Comparison of ENCODE assay signal across 1 cellular context in the genomic region with DNA sequence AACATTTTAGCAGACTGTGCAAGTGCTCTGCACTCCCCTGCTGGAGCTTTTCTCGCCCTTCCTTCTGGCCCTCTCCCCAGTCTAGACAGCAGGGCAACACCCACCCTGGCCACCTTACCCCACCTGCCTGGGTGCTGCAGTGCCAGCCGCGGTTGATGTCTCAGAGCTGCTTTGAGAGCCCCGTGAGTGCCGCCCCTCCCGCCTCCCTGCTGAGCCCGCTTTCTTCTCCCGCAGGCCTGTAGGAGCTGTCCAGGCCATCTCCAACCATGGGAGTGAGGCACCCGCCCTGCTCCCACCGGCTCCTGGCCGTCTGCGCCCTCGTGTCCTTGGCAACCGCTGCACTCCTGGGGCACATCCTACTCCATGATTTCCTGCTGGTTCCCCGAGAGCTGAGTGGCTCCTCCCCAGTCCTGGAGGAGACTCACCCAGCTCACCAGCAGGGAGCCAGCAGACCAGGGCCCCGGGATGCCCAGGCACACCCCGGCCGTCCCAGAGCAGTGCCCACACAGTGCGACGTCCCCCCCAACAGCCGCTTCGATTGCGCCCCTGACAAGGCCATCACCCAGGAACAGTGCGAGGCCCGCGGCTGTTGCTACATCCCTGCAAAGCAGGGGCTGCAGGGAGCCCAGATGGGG.
TF ChIP-seq lines count a peak whose summit lies in the region.

No MANE protein-coding gene starts in this region.

TF ChIP-seq in HEK293, 187 proteins besides CTCF, POLR2A, EP300 and RAD21 (continued from another document):
- TF ChIP-seq, protein P1, sequence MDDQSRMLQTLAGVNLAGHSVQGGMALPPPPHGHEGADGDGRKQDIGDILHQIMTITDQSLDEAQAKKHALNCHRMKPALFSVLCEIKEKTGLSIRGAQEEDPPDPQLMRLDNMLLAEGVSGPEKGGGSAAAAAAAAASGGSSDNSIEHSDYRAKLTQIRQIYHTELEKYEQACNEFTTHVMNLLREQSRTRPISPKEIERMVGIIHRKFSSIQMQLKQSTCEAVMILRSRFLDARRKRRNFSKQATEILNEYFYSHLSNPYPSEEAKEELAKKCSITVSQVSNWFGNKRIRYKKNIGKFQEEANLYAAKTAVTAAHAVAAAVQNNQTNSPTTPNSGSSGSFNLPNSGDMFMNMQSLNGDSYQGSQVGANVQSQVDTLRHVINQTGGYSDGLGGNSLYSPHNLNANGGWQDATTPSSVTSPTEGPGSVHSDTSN (CRISPR knock-in tag; IDR thresholded peaks at IDR 0.05), result no peak
- TF ChIP-seq ZNF610 (tag by site-specific recombination; IDR thresholded peaks at IDR 0.05; ENCODE audit: borderline replicate concordance) (no peak), EGR2 (tag by site-specific recombination; IDR thresholded peaks at IDR 0.05; ENCODE audit: low read depth) (no peak), SCRT1 (tag by site-specific recombination; IDR thresholded peaks at IDR 0.05; ENCODE audit: borderline replicate concordance) (no peak), ZNF473 (tag by site-specific recombination; IDR thresholded peaks at IDR 0.05) (no peak), ZNF23 (tag by site-specific recombination; IDR thresholded peaks at IDR 0.05; ENCODE audit: borderline replicate concordance) (no peak), ZNF239 (tag by site-specific recombination; IDR thresholded peaks at IDR 0.05) (no peak), RBAK (tag by site-specific recombination; IDR thresholded peaks at IDR 0.05) (no peak), WT1 (tag by site-specific recombination; IDR thresholded peaks at IDR 0.05) (peak; percentile 13; the same call in 1 of the 2 replicates), ZNF776 (tag by site-specific recombination; IDR thresholded peaks at IDR 0.05; ENCODE audit: borderline replicate concordance) (no peak), KLF1 (tag by site-specific recombination; IDR thresholded peaks at IDR 0.05) (peak; percentile 54; the same call in 1 of the 2 replicates), ZNF221 (tag by site-specific recombination; IDR thresholded peaks at IDR 0.05; ENCODE audit: borderline replicate concordance) (no peak)
- TF ChIP-seq, protein P2, sequence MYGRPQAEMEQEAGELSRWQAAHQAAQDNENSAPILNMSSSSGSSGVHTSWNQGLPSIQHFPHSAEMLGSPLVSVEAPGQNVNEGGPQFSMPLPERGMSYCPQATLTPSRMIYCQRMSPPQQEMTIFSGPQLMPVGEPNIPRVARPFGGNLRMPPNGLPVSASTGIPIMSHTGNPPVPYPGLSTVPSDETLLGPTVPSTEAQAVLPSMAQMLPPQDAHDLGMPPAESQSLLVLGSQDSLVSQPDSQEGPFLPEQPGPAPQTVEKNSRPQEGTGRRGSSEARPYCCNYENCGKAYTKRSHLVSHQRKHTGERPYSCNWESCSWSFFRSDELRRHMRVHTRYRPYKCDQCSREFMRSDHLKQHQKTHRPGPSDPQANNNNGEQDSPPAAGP (tag by site-specific recombination; IDR thresholded peaks at IDR 0.05), result peak; percentile 69; the same call in 1 of the 2 replicates
- TF ChIP-seq, protein P3, sequence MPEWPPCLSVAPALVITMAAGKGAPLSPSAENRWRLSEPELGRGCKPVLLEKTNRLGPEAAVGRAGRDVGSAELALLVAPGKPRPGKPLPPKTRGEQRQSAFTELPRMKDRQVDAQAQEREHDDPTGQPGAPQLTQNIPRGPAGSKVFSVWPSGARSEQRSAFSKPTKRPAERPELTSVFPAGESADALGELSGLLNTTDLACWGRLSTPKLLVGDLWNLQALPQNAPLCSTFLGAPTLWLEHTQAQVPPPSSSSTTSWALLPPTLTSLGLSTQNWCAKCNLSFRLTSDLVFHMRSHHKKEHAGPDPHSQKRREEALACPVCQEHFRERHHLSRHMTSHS (tag by site-specific recombination; IDR thresholded peaks at IDR 0.05), result no peak
- TF ChIP-seq, protein P4, sequence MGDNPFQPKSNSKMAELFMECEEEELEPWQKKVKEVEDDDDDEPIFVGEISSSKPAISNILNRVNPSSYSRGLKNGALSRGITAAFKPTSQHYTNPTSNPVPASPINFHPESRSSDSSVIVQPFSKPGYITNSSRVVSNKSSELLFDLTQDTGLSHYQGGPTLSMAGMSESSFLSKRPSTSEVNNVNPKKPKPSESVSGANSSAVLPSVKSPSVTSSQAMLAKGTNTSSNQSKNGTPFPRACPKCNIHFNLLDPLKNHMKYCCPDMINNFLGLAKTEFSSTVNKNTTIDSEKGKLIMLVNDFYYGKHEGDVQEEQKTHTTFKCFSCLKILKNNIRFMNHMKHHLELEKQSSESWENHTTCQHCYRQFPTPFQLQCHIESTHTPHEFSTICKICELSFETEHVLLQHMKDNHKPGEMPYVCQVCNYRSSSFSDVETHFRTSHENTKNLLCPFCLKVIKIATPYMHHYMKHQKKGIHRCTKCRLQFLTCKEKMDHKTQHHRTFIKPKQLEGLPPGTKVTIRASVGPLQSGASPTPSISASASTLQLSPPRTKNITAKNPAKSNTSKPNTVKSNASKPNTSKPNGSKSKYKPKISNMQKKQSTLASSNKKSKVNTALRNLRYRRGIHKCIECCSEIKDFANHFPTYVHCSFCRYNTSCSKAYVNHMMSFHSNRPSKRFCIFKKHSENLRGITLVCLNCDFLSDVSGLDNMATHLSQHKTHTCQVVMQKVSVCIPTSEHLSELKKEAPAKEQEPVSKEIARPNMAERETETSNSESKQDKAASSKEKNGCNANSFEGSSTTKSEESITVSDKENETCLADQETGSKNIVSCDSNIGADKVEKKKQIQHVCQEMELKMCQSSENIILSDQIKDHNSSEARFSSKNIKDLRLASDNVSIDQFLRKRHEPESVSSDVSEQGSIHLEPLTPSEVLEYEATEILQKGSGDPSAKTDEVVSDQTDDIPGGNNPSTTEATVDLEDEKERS (tag by site-specific recombination; IDR thresholded peaks at IDR 0.05), result no peak
